14 cellular contexts compared by ENCODE assay signal in the genomic region with DNA sequence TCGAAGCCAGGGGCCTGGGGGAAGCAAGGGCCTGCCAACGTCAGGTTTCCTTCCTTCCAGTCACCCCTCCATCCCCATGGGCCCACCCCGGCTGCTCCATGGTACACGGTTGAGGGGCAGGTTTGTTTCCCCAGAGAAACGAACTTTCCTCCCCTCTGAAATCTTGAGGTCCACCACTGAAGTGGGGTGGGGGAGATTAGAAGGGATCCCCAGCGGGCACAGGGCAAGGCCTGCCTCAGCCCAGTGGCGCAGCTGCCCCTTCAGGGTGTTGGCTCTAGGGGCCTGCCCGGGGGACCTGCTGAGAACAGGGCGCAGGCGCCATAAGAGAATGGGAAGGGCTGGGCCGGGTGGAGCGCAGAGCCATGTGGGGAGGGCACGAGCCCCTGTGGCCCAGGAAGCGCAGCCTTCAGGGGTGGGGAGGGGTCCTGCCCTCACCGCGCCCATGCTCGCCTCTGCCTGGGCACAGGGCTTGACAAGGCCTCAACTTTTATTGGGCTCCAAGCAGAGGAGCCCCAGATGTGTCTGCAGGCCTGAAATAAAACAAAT. TPM values are rescaled to one million over a fixed set of nuclear protein-coding genes. Genes with fewer than 3 reads are reported as not detected.
DNase-seq lines count a peak whose midpoint lies in the region; ATAC-seq and TF ChIP-seq lines count a peak whose summit lies in the region.
"Had no signal": no experiment of that assay in that cellular context is flagged by ENCODE, and none has a peak within 500 bp of the region (broad histone marks: within the 10 kb centered on the region; RNA-seq: fewer than 3 reads in every experiment).

No MANE protein-coding gene starts in this region.

- peak overlapping the region in 6 of 7 donors; percentile 36 to 85 (median 61) for H3K27ac Mint-ChIP-seq in CD14-positive monocyte
- H3K27ac Mint-ChIP-seq: activated CD4-positive, alpha-beta T cell treated with anti-CD3 and anti-CD28 coated beads, Interleukin-2, amount 10 ng/mL, durations not matched to agents 7 days and 5 days; nephron progenitor cell; T-helper 2 cell treated with Interferon-gamma antibody and Interleukin-4, amounts not matched to agents 5 μg/mL and 100 μg/mL, for 36 hours had no signal

- no peaks in the 10 kb centered on the region for H3K9me3 ChIP-seq in adipocyte (ENCODE audit: control insufficient read depth, low read length)

- no peak for DNase-seq in CD14-positive monocyte (ENCODE audit: low spot score)
- DNase-seq in adipocyte (ENCODE audit: low read depth), result no peak
- peak; percentile 41 to 56 for DNase-seq in left colon
- DNase-seq in NCI-H524 (lab: John Stamatoyannopoulos, UW), result no peak
- no peak for DNase-seq in NCI-H2029 (lab: John Stamatoyannopoulos, UW)
- DNase-seq: activated CD4-positive, alpha-beta T cell treated with anti-CD3 and anti-CD28 coated beads, Interleukin-2, amount 10 ng/mL, durations not matched to agents 7 days and 5 days; DND-41; nephron progenitor cell; PC-9; stimulated activated CD4-positive, alpha-beta T cell treated with anti-CD3 and anti-CD28 coated beads, Interleukin-12 subunit alpha, Interleukin-12 subunit beta, amount 100 ng/mL, for 4 hours had no signal

- no peak for TF ChIP-seq CTCF in CD14-positive monocyte (IDR thresholded peaks at IDR 0.05)

- H3K4me1 Mint-ChIP-seq in CD14-positive monocyte, result peaks cover 62% of the 10 kb centered on the region
- H3K4me1 Mint-ChIP-seq: activated CD4-positive, alpha-beta T cell treated with anti-CD3 and anti-CD28 coated beads, Interleukin-2, amount 10 ng/mL, durations not matched to agents 7 days and 5 days had no signal

- no peak overlapping the region for H3K4me3 Mint-ChIP-seq in CD14-positive monocyte
- H3K4me3 Mint-ChIP-seq: activated CD4-positive, alpha-beta T cell treated with anti-CD3 and anti-CD28 coated beads, Interleukin-2, amount 10 ng/mL, durations not matched to agents 7 days and 5 days; nephron progenitor cell; T-helper 2 cell treated with Interferon-gamma antibody and Interleukin-4, amounts not matched to agents 5 μg/mL and 100 μg/mL, for 36 hours had no signal

- H3K36me3 Mint-ChIP-seq in CD14-positive monocyte, result peaks cover 20 to 24% of the 10 kb centered on the region in 2 donors

- ATAC-seq in left colon (peak; percentile 44), HG02970 (IDR thresholded peaks at IDR 0.05; ENCODE audit: low FRiP score, unreplicated experiment) (no peak), HG02884 (IDR thresholded peaks at IDR 0.05; ENCODE audit: unreplicated experiment) (no peak)

- H3K36me3 ChIP-seq in adipocyte (ENCODE audit: control insufficient read depth, insufficient read depth, low read length, severe bottlenecking), result peaks cover 13% of the 10 kb centered on the region

- peak overlapping the region in 19 of 21 experiments; percentile 11 to 88 (median 78) for H3K27ac ChIP-seq in skin epidermis
- H3K27ac ChIP-seq: PC-9 had no signal

- H3K4me3 ChIP-seq in adipocyte (ENCODE audit: low read length) (peak overlapping the region; percentile 68), skin epidermis (no peak overlapping the region)
- H3K4me3 ChIP-seq: PC-9 had no signal

- H3K9ac ChIP-seq in adipocyte (ENCODE audit: low read length), result peak overlapping the region; percentile 81

- intact Hi-C loops in CD14-positive monocyte (cut with micrococcal nuclease) (no loop called here), left colon (cut with DNase I, micrococcal nuclease) (no loop called here)

- no peaks in the 10 kb centered on the region for H3K9me3 Mint-ChIP-seq in CD14-positive monocyte
- H3K9me3 Mint-ChIP-seq: activated CD4-positive, alpha-beta T cell treated with anti-CD3 and anti-CD28 coated beads, Interleukin-2, amount 10 ng/mL, durations not matched to agents 7 days and 5 days; nephron progenitor cell; T-helper 2 cell treated with Interferon-gamma antibody and Interleukin-4, amounts not matched to agents 5 μg/mL and 100 μg/mL, for 36 hours had no signal

- H3K27me3 Mint-ChIP-seq in CD14-positive monocyte (ENCODE audit: low read depth in 3 of 3), result no peaks in the 10 kb centered on the region
- H3K27me3 Mint-ChIP-seq: activated CD4-positive, alpha-beta T cell treated with anti-CD3 and anti-CD28 coated beads, Interleukin-2, amount 10 ng/mL, durations not matched to agents 7 days and 5 days had no signal

- no peaks in the 10 kb centered on the region for H3K27me3 ChIP-seq in adipocyte (replicated peaks; ENCODE audit: control insufficient read depth, insufficient read depth, low read length)

- peaks cover 63% of the 10 kb centered on the region for H3K4me1 ChIP-seq in adipocyte (ENCODE audit: control insufficient read depth, insufficient read depth, low read length)

RNA-seq across cellular contexts. Expression of gene CEBPG, which starts 16.1 kb away (rescaled TPM):
- 10 to 100 TPM; 16.8 to 17.8 TPM for polyA plus RNA-seq in CD14-positive monocyte
- total RNA-seq in left colon, result 10 to 100 TPM; 70.1 to 73.2 TPM

Comparison
In these comparisons a context has a peak if more than half of its experiments do, and no peak if none do; other contexts are left out.
1. DNase-seq: peak in left colon (2 of 2); none in CD14-positive monocyte (single experiment), adipocyte (single experiment), NCI-H524 (0 of 2) and NCI-H2029 (single experiment).